14 cellular contexts compared by ENCODE assay signal in genomic region chr7:99061001-99061779, GRCh38.
"Had no signal": no experiment of that assay in that cellular context is flagged by ENCODE, and none has a peak within 500 bp of the region (broad histone marks: within the 10 kb centered on the region; RNA-seq: fewer than 3 reads in every experiment).

No MANE protein-coding gene starts in this region.

- H3K27ac ChIP-seq: foreskin keratinocyte, psoas muscle, thoracic aorta, uterus, VCaP had no signal

- H3K4me1 Mint-ChIP-seq: nephron had no signal

- H3K27ac Mint-ChIP-seq: activated CD4-positive, alpha-beta T cell treated with anti-CD3 and anti-CD28 coated beads for 36 hours; activated CD8-positive, alpha-beta T cell treated with anti-CD3 and anti-CD28 coated beads, Interleukin-2, amount 10 ng/mL, durations not matched to agents 7 days and 5 days; nephron; stimulated activated naive CD8-positive, alpha-beta T cell treated with anti-CD3 and anti-CD28 coated beads, Interleukin-15, amount 100 ng/mL, for 72 hours had no signal

- DNase-seq: activated CD4-positive, alpha-beta T cell treated with anti-CD3 and anti-CD28 coated beads for 36 hours; activated CD8-positive, alpha-beta T cell treated with anti-CD3 and anti-CD28 coated beads, Interleukin-2, amount 10 ng/mL, durations not matched to agents 7 days and 5 days; activated effector memory CD4-positive, alpha-beta T cell treated with anti-CD3 and anti-CD28 coated beads, Interleukin-2, amount 50 U/mL, for 16 hours; head of caudate nucleus; psoas muscle; stimulated activated CD4-positive, alpha-beta T cell treated with anti-CD3 and anti-CD28 coated beads, Interleukin-2, amount 100 ng/mL, for 24 hours; stimulated activated naive CD8-positive, alpha-beta T cell treated with anti-CD3 and anti-CD28 coated beads, Interleukin-15, amount 100 ng/mL, for 72 hours; T-helper 1 cell; uterus had no signal

- H3K36me3 ChIP-seq: uterus had no signal

- H3K27me3 Mint-ChIP-seq: activated CD4-positive, alpha-beta T cell treated with anti-CD3 and anti-CD28 coated beads for 36 hours; stimulated activated naive CD8-positive, alpha-beta T cell treated with anti-CD3 and anti-CD28 coated beads, Interleukin-15, amount 100 ng/mL, for 72 hours had no signal

- ATAC-seq: activated CD4-positive, alpha-beta T cell treated with anti-CD3 and anti-CD28 coated beads for 36 hours; activated CD8-positive, alpha-beta T cell treated with anti-CD3 and anti-CD28 coated beads, Interleukin-2, amount 10 ng/mL, durations not matched to agents 7 days and 5 days; foreskin keratinocyte; psoas muscle; sciatic nerve; stimulated activated naive CD8-positive, alpha-beta T cell treated with anti-CD3 and anti-CD28 coated beads, Interleukin-15, amount 100 ng/mL, for 72 hours had no signal

- H3K9me3 ChIP-seq: psoas muscle, thoracic aorta, uterus had no signal

- H3K27me3 ChIP-seq: foreskin keratinocyte, uterus had no signal

- H3K9me3 Mint-ChIP-seq: nephron; stimulated activated naive CD8-positive, alpha-beta T cell treated with anti-CD3 and anti-CD28 coated beads, Interleukin-15, amount 100 ng/mL, for 72 hours had no signal

- H3K4me1 ChIP-seq: psoas muscle, uterus had no signal

- H3K4me3 Mint-ChIP-seq: activated CD4-positive, alpha-beta T cell treated with anti-CD3 and anti-CD28 coated beads for 36 hours; activated CD8-positive, alpha-beta T cell treated with anti-CD3 and anti-CD28 coated beads, Interleukin-2, amount 10 ng/mL, durations not matched to agents 7 days and 5 days; nephron; stimulated activated naive CD8-positive, alpha-beta T cell treated with anti-CD3 and anti-CD28 coated beads, Interleukin-15, amount 100 ng/mL, for 72 hours had no signal

- H3K4me3 ChIP-seq: psoas muscle, thoracic aorta, uterus had no signal
